ENCODE assay signal across 8 cellular contexts in the genomic region with DNA sequence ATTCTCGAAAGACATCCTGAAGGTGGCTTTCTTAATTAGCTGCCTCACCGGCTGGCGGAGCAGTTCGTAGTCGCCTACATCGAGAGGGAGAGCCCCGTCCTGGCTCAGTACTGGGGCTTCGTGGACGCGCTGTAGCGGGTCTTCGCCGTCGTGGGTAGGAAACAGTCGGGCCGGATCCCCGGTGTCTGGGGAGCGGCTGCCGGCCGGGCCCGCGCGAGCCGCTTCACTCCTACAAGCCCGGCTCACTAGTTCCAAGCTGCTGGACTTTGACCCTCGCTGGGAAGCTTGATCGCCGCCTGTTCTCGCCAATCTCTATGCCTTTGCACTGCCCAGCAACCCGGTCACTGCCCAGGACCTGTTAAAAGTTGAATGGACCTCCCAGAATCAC. TPM values are rescaled to one million over a fixed set of nuclear protein-coding genes. Genes with fewer than 3 reads are reported as not detected.
DNase-seq lines count a peak whose midpoint lies in the region; ATAC-seq and TF ChIP-seq lines count a peak whose summit lies in the region.

No MANE protein-coding gene starts in this region.

- H3K9me3 Mint-ChIP-seq in activated naive CD8-positive, alpha-beta T cell (ENCODE audit: low read depth): no peaks in the 10 kb centered on the region

- no peaks in the 10 kb centered on the region for H3K9me2 ChIP-seq in OCI-LY7 (ENCODE audit: insufficient read depth, low read length)

- peak overlapping the region; percentile 78 for H3K27ac ChIP-seq in OCI-LY7 (ENCODE audit: low read depth, low read length, poor library complexity, severe bottlenecking)
- H3K27ac ChIP-seq in left ventricle myocardium inferior (replicated peaks): peak overlapping the region; percentile 99

- H3K36me3 ChIP-seq in OCI-LY7 (ENCODE audit: insufficient read depth, low read length) (peaks cover 39% of the 10 kb centered on the region), left ventricle myocardium inferior (peaks cover 32% of the 10 kb centered on the region)

- 0 out of 2 replicates have a peak, but pooled peaks cover 10% of the 10 kb centered on the region for H4K20me1 ChIP-seq in OCI-LY7 (ENCODE audit: insufficient read depth, low read length)

- peak overlapping the region; percentile 97 for H3K27ac Mint-ChIP-seq in activated naive CD8-positive, alpha-beta T cell

- DNase-seq in DMS79 (lab: John Stamatoyannopoulos, UW) (peak; percentile 50), DMS79 treated with DMSO at 0.1 percent for 48 hours (lab: John Stamatoyannopoulos, UW) (no peak), OCI-LY7 (ENCODE audit: low spot score) (peak; percentile 60), left ventricle myocardium inferior (peak; percentile 25), pons (ENCODE audit: low spot score) (peak; percentile 31), NCI-H2107 (lab: John Stamatoyannopoulos, UW) (no peak)

- ATAC-seq in HG02798 (IDR thresholded peaks at IDR 0.05; ENCODE audit: poor library complexity, unreplicated experiment): peak; percentile 35

- CTCF ChIA-PET in OCI-LY7 (lab: Charles Lee; ENCODE audit: unreplicated experiment): no interaction called here

- BruUV-seq in OCI-LY7 (replicated peaks; lab: Mats Ljungman, UMichigan): no TSS peak

- peaks cover 49% of the 10 kb centered on the region for H3K4me1 ChIP-seq in OCI-LY7 (ENCODE audit: insufficient read depth, low read length, poor library complexity, severe bottlenecking)
- peaks cover 62% of the 10 kb centered on the region for H3K4me1 ChIP-seq in left ventricle myocardium inferior

- peaks cover 36% of the 10 kb centered on the region for H3K79me2 ChIP-seq in OCI-LY7 (ENCODE audit: insufficient read depth, low read depth, low read length)

- peaks cover 22% of the 10 kb centered on the region for H3K36me3 Mint-ChIP-seq in activated naive CD8-positive, alpha-beta T cell

- H3K4me2 ChIP-seq in OCI-LY7 (ENCODE audit: low read length): peak overlapping the region; percentile 97

- intact Hi-C loops in OCI-LY7 (cut with micrococcal nuclease; ENCODE audit: unreplicated experiment) (loop anchor here (1.0 to 10.0 kb wide), 3 partner anchors 50 to 206 kb away; no protein-coding TSS in a partner anchor), left ventricle myocardium inferior (cut with micrococcal nuclease) (loop anchor here (5.0 kb wide), 1 partner anchor 59 kb away; a partner anchor contains a TSS)

- H3K27me3 ChIP-seq in left ventricle myocardium inferior (ENCODE audit: low read depth): no peaks in the 10 kb centered on the region

- H3K4me3 Mint-ChIP-seq in activated naive CD8-positive, alpha-beta T cell: peak overlapping the region; percentile 91

- POLR2A ChIA-PET in OCI-LY7 (lab: Charles Lee): interaction anchor here (0.8 to 4.8 kb wide), 11 partner anchors 8 to 103 kb away, joined by 3 to 56 read pairs (median 5); a partner anchor contains a TSS

- H3K9me3 ChIP-seq in OCI-LY7 (ENCODE audit: low read length): no peaks in the 10 kb centered on the region
- H3K9me3 ChIP-seq in left ventricle myocardium inferior (replicated peaks): no peaks in the 10 kb centered on the region

- peak overlapping the region; percentile 87 for H2AFZ ChIP-seq in OCI-LY7 (ENCODE audit: low read length)

- TF ChIP-seq CTCF in OCI-LY7 (conservative IDR thresholded peaks at IDR 0.05; ENCODE audit: low read length) (no peak), left ventricle myocardium inferior (IDR thresholded peaks at IDR 0.05; ENCODE audit: borderline replicate concordance) (no peak)

- peaks cover 52% of the 10 kb centered on the region for H3K4me1 Mint-ChIP-seq in activated naive CD8-positive, alpha-beta T cell (ENCODE audit: low read depth)

- peak overlapping the region; percentile 93 for H3K4me3 ChIP-seq in OCI-LY7 (ENCODE audit: low read depth, low read length, poor library complexity, severe bottlenecking)
- H3K4me3 ChIP-seq in left ventricle myocardium inferior: peak overlapping the region; percentile 80

- H3K27me3 Mint-ChIP-seq in activated naive CD8-positive, alpha-beta T cell: no peaks in the 10 kb centered on the region

RNA-seq across cellular contexts. Expression of a gene that starts 41.3 kb away (rescaled TPM):
- total RNA-seq in OCI-LY7 (2014; rRNA removed; shearing (Covaris generic)): not detected in 2 replicates
- total RNA-seq in OCI-LY7 (2022) (not detected in 2 replicates), left ventricle myocardium inferior (not detected)

RNA-seq across cellular contexts. Expression of a gene that starts 57.2 kb away (rescaled TPM):
- 28.1 and 29.6 TPM in 2 replicates for total RNA-seq in OCI-LY7 (2014; rRNA removed; shearing (Covaris generic))
- total RNA-seq in OCI-LY7 (2022) (33.9 and 37.8 TPM in 2 replicates), left ventricle myocardium inferior (9.0 TPM)

Comparison
In these comparisons a context has a peak if more than half of its experiments do, and no peak if none do; other contexts are left out.
1. DNase-seq: peak in DMS79 (single experiment), OCI-LY7 (single experiment), left ventricle myocardium inferior (single experiment) and pons (single experiment); none in DMS79 treated with DMSO at 0.1 percent for 48 hours (single experiment) and NCI-H2107 (single experiment).